In the genomic region with DNA sequence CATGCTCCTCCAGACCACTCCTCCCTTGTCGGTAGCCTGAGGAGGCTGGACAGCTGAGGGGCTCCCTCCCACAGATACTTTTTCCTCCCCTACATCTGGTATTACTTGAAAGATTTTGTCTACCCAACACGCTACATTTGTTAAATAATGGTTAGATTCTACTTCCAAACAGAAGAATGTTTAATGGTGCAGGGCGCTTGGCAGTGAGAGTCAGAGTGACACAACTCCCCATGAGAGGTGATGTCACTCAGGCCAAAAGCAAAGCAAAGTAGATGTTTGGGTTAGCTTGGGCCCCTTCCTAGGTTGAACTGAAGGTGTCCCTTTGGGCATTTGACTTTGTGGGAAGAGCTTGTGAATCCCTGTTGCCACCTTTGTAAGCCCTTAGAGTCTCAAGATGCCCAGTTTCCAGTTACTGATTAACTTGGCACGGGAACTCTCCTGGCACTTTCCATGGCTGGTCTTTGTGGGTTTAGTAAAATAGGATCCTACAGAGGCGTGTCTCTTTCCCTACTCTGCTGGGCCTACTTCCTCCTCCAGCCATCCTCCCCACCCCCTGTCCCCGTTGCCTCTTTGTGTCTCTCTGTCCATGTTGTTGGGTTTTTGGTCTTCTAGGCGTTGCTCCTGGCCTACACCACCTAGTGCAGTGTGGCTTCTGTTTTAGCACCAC, we compare ENCODE assay signal across 13 cellular contexts. TPM values are rescaled to one million over a fixed set of nuclear protein-coding genes. Genes with fewer than 3 reads are reported as not detected.
A peak's percentile ranks its signal among the peaks of the same experiment; 100 is the strongest.
DNase-seq lines count a peak whose midpoint lies in the region; ATAC-seq and TF ChIP-seq lines count a peak whose summit lies in the region.
"Had no signal": no experiment of that assay in that cellular context is flagged by ENCODE, and none has a peak within 500 bp of the region (broad histone marks: within the 10 kb centered on the region; RNA-seq: fewer than 3 reads in every experiment).

No MANE protein-coding gene starts in this region.

- WGBS in heart left ventricle, 4 donors: 70 to 80% (median 76%) methylated on average over 7 of the region's 7 CpGs

- intact Hi-C loops in heart left ventricle (cut with DNase I): loop anchor here in 5 of 10 donors (5.0 to 10.0 kb wide), 4 partner anchors 42 to 85 kb away; no protein-coding TSS in a partner anchor
- intact Hi-C loops in left cardiac atrium (cut with DNase I): loop anchor here in 1 of 2 donors (10.0 kb wide), 1 partner anchor 55 kb away; no protein-coding TSS in a partner anchor

- H3K4me1 ChIP-seq in heart left ventricle: peaks cover 0 to 99% (median 85%) of the 10 kb centered on the region in 12 donors

- H3K36me3 ChIP-seq in heart left ventricle: peaks cover 0 to 38% (median 0%) of the 10 kb centered on the region in 9 donors
- H3K36me3 ChIP-seq: neutrophil had no signal

- H3K4me1 Mint-ChIP-seq in memory B cell: peaks cover 59% of the 10 kb centered on the region
- peaks cover 35% of the 10 kb centered on the region for H3K4me1 Mint-ChIP-seq in type B pancreatic cell (ENCODE audit: unreplicated experiment)

- peak in 1 of 5 donors; percentile 32 for DNase-seq in heart left ventricle
- no peak for DNase-seq in left cardiac atrium
- DNase-seq in SW480 (ENCODE audit: low spot score): peak; percentile 31
- no peak for DNase-seq in memory B cell (ENCODE audit: low spot score in 2 of 2)
- DNase-seq in type B pancreatic cell (ENCODE audit: extremely low spot score, unreplicated experiment): no peak
- DNase-seq in NCI-H1436 treated with DMSO at 0.1 percent for 48 hours (lab: John Stamatoyannopoulos, UW): no peak
- DNase-seq: NCI-H1092 treated with DMSO at 0.1 percent for 48 hours; NK-92 treated with Interleukin-12 subunit alpha and Interleukin-12 subunit beta, amount 100 ng/mL, for 24 hours; T1000 had no signal

- ATAC-seq in heart left ventricle: no peak
- ATAC-seq in left cardiac atrium: no peak
- ATAC-seq in memory B cell (ENCODE audit: low read depth): no peak
- no peak for ATAC-seq in HG03460 (IDR thresholded peaks at IDR 0.05; ENCODE audit: unreplicated experiment)
- ATAC-seq in GM18870 (IDR thresholded peaks at IDR 0.05; ENCODE audit: unreplicated experiment): no peak

- peaks cover 17% of the 10 kb centered on the region for H3K36me3 Mint-ChIP-seq in memory B cell
- peaks cover 32% of the 10 kb centered on the region for H3K36me3 Mint-ChIP-seq in type B pancreatic cell

- no peaks in the 10 kb centered on the region for H3K27me3 Mint-ChIP-seq in memory B cell
- H3K27me3 Mint-ChIP-seq in type B pancreatic cell: no peaks in the 10 kb centered on the region

- no peak overlapping the region for H3K4me3 ChIP-seq in heart left ventricle
- H3K4me3 ChIP-seq: dorsolateral prefrontal cortex had no signal

- peak overlapping the region; percentile 58 for H3K4me3 Mint-ChIP-seq in memory B cell
- H3K4me3 Mint-ChIP-seq in type B pancreatic cell: no peak overlapping the region

- no peak for TF ChIP-seq POLR2A in heart left ventricle (IDR thresholded peaks at IDR 0.05)

- peak overlapping the region in 10 of 12 donors; percentile 13 to 97 (median 56) for H3K27ac ChIP-seq in heart left ventricle
- H3K27ac ChIP-seq: neutrophil had no signal

- no peaks in the 10 kb centered on the region for H3K9me3 ChIP-seq in heart left ventricle
- H3K9me3 ChIP-seq: neutrophil had no signal

- TF ChIP-seq CTCF in heart left ventricle (IDR thresholded peaks at IDR 0.05) (no peak), type B pancreatic cell (conservative IDR thresholded peaks at IDR 0.05) (no peak)

- H3K27me3 ChIP-seq in heart left ventricle: no peaks in the 10 kb centered on the region
- H3K27me3 ChIP-seq: dorsolateral prefrontal cortex, neutrophil had no signal

- H3K27ac Mint-ChIP-seq in memory B cell (peak overlapping the region; percentile 63), type B pancreatic cell (peak overlapping the region; percentile 48)

- no peaks in the 10 kb centered on the region for H3K9me3 Mint-ChIP-seq in memory B cell
- no peaks in the 10 kb centered on the region for H3K9me3 Mint-ChIP-seq in type B pancreatic cell

RNA-seq across cellular contexts. Expression of gene LIMD1, which starts 5.6 kb away (rescaled TPM):
- total RNA-seq in heart left ventricle: 10 to 100 TPM; 24.8 to 42.8 (median 32.9) TPM
- polyA plus RNA-seq in heart left ventricle: 10 to 100 TPM; 14.4 to 17.7 TPM
- 10 to 100 TPM; 20.5 to 22.8 TPM for total RNA-seq in left cardiac atrium
- 24.1 and 26.2 TPM in 2 replicates for total RNA-seq in type B pancreatic cell (ENCODE audit: low replicate concordance)
